Comparison of ENCODE assay signal across 8 cellular contexts in the genomic region with DNA sequence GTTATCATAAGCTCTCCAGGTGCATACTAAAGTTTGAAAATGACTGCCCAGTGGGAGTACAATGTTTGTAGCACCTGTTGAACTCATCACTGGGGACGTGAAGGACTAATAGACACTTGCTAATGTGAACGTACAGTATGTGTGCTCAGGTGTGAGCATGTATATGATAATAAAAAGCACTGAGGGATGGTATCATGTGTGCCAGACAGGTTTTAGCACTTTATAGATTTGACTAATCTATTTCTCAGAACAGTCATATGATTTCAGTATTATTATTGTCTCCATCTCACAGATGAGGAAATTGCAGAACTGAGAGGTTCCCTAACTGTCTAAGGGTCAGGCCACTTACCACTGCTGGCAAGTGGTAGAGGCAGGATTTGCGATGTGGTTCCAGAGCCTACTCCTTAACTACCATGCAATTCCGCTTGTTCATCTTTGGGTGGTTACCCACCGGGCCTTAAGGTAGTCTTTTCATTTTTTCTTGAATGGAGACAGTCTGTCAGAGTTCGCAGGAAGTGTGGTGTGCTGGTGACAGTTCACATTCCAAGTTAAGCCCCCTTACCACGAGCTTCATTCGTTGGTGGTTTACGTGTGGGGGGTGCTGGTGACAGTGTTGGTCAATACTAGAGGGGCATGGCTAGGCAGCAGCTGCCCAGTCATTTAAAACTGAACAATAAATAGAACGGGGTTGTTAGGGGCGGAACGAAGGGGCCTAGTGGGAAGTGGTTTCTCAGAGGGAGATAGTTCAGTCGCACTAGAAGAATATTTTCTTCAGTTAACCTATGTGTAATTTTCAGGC. TPM values are rescaled to one million over a fixed set of nuclear protein-coding genes. Genes with fewer than 3 reads are reported as not detected.
DNase-seq lines count a peak whose midpoint lies in the region; ATAC-seq and TF ChIP-seq lines count a peak whose summit lies in the region.

No MANE protein-coding gene starts in this region.

- TF ChIP-seq CTCF in suprapubic skin (IDR thresholded peaks at IDR 0.05): no peak

- WGBS in suprapubic skin: 79% methylated on average over 13 of the region's 13 CpGs

- DNase-seq in NCI-H146 treated with DMSO at 0.1 percent for 48 hours (lab: John Stamatoyannopoulos, UW; ENCODE audit: unreplicated experiment) (peak; percentile 16), myocyte (ENCODE audit: low read depth) (peak; percentile 93), suprapubic skin (ENCODE audit: low spot score in 2 of 2) (no peak), NCI-H526 (lab: John Stamatoyannopoulos, UW) (no peak), DMS 273 treated with DMSO at 0.1 percent for 48 hours (lab: John Stamatoyannopoulos, UW) (no peak), LoVo (ENCODE audit: low spot score) (no peak)

- no peak for TF ChIP-seq POLR2A in suprapubic skin (IDR thresholded peaks at IDR 0.05)

- peaks cover 74% of the 10 kb centered on the region for H3K4me1 ChIP-seq in suprapubic skin

- H3K36me3 ChIP-seq in suprapubic skin: no peaks in the 10 kb centered on the region

- no peaks in the 10 kb centered on the region for H3K9me3 ChIP-seq in suprapubic skin

- no peak for TF ChIP-seq EP300 in suprapubic skin (IDR thresholded peaks at IDR 0.05)

- no peak overlapping the region for H3K4me3 ChIP-seq in suprapubic skin

- H3K27ac ChIP-seq in suprapubic skin: no peak overlapping the region

- ATAC-seq in GM18867 (IDR thresholded peaks at IDR 0.05; ENCODE audit: unreplicated experiment) (peak; percentile 72), HG02642 (IDR thresholded peaks at IDR 0.05; ENCODE audit: poor library complexity, unreplicated experiment) (peak; percentile 70)

- H3K27me3 ChIP-seq in suprapubic skin: no peaks in the 10 kb centered on the region

RNA-seq across cellular contexts. Expression of a gene that starts 46.8 kb away (rescaled TPM):
- total RNA-seq in myocyte (19.6 and 26.4 TPM in 2 replicates), suprapubic skin (100 to 1,000 TPM in 1 of 4 donors, 10 to 100 TPM in 3; 56.2 to 102 (median 62.6) TPM)
- polyA plus RNA-seq in myocyte (2012): 8.0 TPM

Comparison
In these comparisons a context has a peak if more than half of its experiments do, and no peak if none do; other contexts are left out.
1. DNase-seq: peak in NCI-H146 treated with DMSO at 0.1 percent for 48 hours (single experiment) and myocyte (single experiment); none in suprapubic skin (0 of 2), NCI-H526 (0 of 2), DMS 273 treated with DMSO at 0.1 percent for 48 hours (single experiment) and LoVo (single experiment).